ENCODE assay signal across 16 cellular contexts in the genomic region with DNA sequence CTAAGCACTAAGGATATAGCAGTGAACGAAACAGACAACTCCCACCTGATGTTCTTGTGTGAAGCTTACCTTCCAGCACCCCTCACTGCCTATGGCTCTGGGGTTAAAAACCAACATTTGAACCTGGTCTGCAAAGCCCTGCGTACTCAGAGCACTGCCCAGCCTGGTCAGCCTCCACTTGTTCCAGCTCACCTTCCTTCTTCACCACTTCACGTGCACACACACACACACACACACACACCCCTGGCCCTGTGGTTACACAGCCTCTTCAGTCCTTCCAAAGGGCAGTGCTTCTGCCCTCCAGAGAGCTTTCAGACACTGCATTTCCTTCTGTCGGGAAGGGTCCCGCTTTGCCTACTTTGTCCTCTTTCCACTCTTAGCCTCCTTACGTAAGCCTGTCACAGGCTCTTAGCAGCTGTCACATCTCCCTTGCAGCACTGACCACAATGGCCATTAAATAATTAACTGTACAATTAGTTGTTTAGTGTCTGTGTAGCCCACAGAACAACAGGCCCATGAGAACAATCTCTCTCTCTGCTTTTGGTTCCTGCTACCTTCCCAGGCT. TPM values are rescaled to one million over a fixed set of nuclear protein-coding genes. Genes with fewer than 3 reads are reported as not detected.
A peak's percentile ranks its signal among the peaks of the same experiment; 100 is the strongest.
DNase-seq lines count a peak whose midpoint lies in the region; ATAC-seq and TF ChIP-seq lines count a peak whose summit lies in the region.
"Had no signal": no experiment of that assay in that cellular context is flagged by ENCODE, and none has a peak within 500 bp of the region (broad histone marks: within the 10 kb centered on the region; RNA-seq: fewer than 3 reads in every experiment).

No MANE protein-coding gene starts in this region.

- H3K4me3 ChIP-seq in left lung, result no peak overlapping the region
- no peak overlapping the region for H3K4me3 ChIP-seq in vagina
- H3K4me3 ChIP-seq: BLaER1 had no signal

- no peaks in the 10 kb centered on the region for H3K36me3 ChIP-seq in left lung
- no peaks in the 10 kb centered on the region for H3K36me3 ChIP-seq in vagina
- H3K36me3 ChIP-seq: BLaER1 had no signal

- no peaks in the 10 kb centered on the region for H3K9me3 Mint-ChIP-seq in osteocyte (ENCODE audit: unreplicated experiment)
- H3K9me3 Mint-ChIP-seq in activated T-cell treated with anti-CD3 and anti-CD28 coated beads, Interleukin-2, amount 50 U/mL, for 24 hours, result no peaks in the 10 kb centered on the region
- H3K9me3 Mint-ChIP-seq: CD8-positive, alpha-beta memory T cell had no signal

- no peaks in the 10 kb centered on the region for H3K36me3 Mint-ChIP-seq in osteocyte (ENCODE audit: unreplicated experiment)
- no peaks in the 10 kb centered on the region for H3K36me3 Mint-ChIP-seq in activated T-cell treated with anti-CD3 and anti-CD28 coated beads, Interleukin-2, amount 50 U/mL, for 24 hours (ENCODE audit: low read depth)
- H3K36me3 Mint-ChIP-seq: CD8-positive, alpha-beta memory T cell had no signal

- H3K27ac ChIP-seq in left lung (no peak overlapping the region), vagina (peak overlapping the region; percentile 5)
- H3K27ac ChIP-seq: BLaER1 had no signal

- DNase-seq in activated CD8-positive, alpha-beta memory T cell treated with anti-CD3 and anti-CD28 coated beads, Interleukin-2, amount 50 U/mL, for 48 hours, result peak; percentile 20
- DNase-seq in activated CD8-positive, alpha-beta memory T cell treated with anti-CD3 and anti-CD28 coated beads for 24 hours, result no peak
- peak in 1 of 2 donors; percentile 41 for DNase-seq in left lung
- peak; percentile 19 for DNase-seq in osteocyte (ENCODE audit: extremely low spot score, unreplicated experiment)
- DNase-seq in vagina (ENCODE audit: extremely low spot score in 2 of 2), result peak in 1 of 2 donors; percentile 78
- no peak for DNase-seq in globus pallidus (ENCODE audit: low spot score)
- no peak for DNase-seq in activated T-cell treated with anti-CD3 and anti-CD28 coated beads, Interleukin-2, amount 50 U/mL, for 24 hours
- no peak for DNase-seq in activated CD4-positive, alpha-beta T cell treated with anti-CD3 and anti-CD28 coated beads, Interleukin-2, amount 50 U/mL, for 1 hour
- DNase-seq: 8988T; CD8-positive, alpha-beta memory T cell; DMS 273 treated with DMSO at 0.1 percent for 48 hours; HCEC 1CT; NCI-H1436 treated with DMSO at 0.1 percent for 48 hours; NCI-H2107; SHP77 treated with DMSO at 0.1 percent for 48 hours had no signal

- H3K4me3 Mint-ChIP-seq in osteocyte (ENCODE audit: unreplicated experiment), result no peak overlapping the region
- H3K4me3 Mint-ChIP-seq in activated T-cell treated with anti-CD3 and anti-CD28 coated beads, Interleukin-2, amount 50 U/mL, for 24 hours, result no peak overlapping the region
- H3K4me3 Mint-ChIP-seq: CD8-positive, alpha-beta memory T cell had no signal

- TF ChIP-seq CTCF in left lung (IDR thresholded peaks at IDR 0.05), result no peak
- TF ChIP-seq CTCF in osteocyte (IDR thresholded peaks at IDR 0.05), result no peak
- TF ChIP-seq CTCF in vagina (IDR thresholded peaks at IDR 0.05), result no peak

- H3K4me1 ChIP-seq in left lung (no peaks in the 10 kb centered on the region), vagina (peaks cover 25% of the 10 kb centered on the region)

- H3K9me3 ChIP-seq in left lung (no peaks in the 10 kb centered on the region), vagina (no peaks in the 10 kb centered on the region)
- H3K9me3 ChIP-seq: BLaER1 had no signal

- H3K4me1 Mint-ChIP-seq in osteocyte (ENCODE audit: unreplicated experiment), result peaks cover 3% of the 10 kb centered on the region
- H3K4me1 Mint-ChIP-seq in activated T-cell treated with anti-CD3 and anti-CD28 coated beads, Interleukin-2, amount 50 U/mL, for 24 hours (ENCODE audit: low read depth), result peaks cover 11% of the 10 kb centered on the region

- ATAC-seq in left lung, result peak; percentile 33

- no peak overlapping the region for H3K27ac Mint-ChIP-seq in osteocyte (ENCODE audit: unreplicated experiment)
- no peak overlapping the region for H3K27ac Mint-ChIP-seq in activated T-cell treated with anti-CD3 and anti-CD28 coated beads, Interleukin-2, amount 50 U/mL, for 24 hours
- H3K27ac Mint-ChIP-seq: CD8-positive, alpha-beta memory T cell had no signal

- no peak for TF ChIP-seq POLR2A in vagina (IDR thresholded peaks at IDR 0.05)

- no peaks in the 10 kb centered on the region for H3K27me3 ChIP-seq in left lung
- no peaks in the 10 kb centered on the region for H3K27me3 ChIP-seq in vagina
- H3K27me3 ChIP-seq: BLaER1 had no signal

- peaks cover 14% of the 10 kb centered on the region for H3K27me3 Mint-ChIP-seq in osteocyte (ENCODE audit: unreplicated experiment)
- H3K27me3 Mint-ChIP-seq in activated T-cell treated with anti-CD3 and anti-CD28 coated beads, Interleukin-2, amount 50 U/mL, for 24 hours, result peaks cover 3% of the 10 kb centered on the region

- intact Hi-C loops in left lung (cut with DNase I), result loop anchor here in 1 of 2 donors (5.0 kb wide), 1 partner anchor 108 kb away; no protein-coding TSS in a partner anchor
- intact Hi-C loops in vagina (cut with DNase I), result loop anchor here (5.0 kb wide), 1 partner anchor 108 kb away; no protein-coding TSS in a partner anchor

RNA-seq across cellular contexts. Expression of gene TMEM220, which starts 9.6 kb away (rescaled TPM):
- 1 to 10 TPM; 6.9 to 7.6 TPM for total RNA-seq in left lung
- 6.8 and 8.1 TPM in 2 replicates for total RNA-seq in osteocyte
- 10.3 TPM for total RNA-seq in vagina

RNA-seq across cellular contexts. Expression of gene ADPRM, which starts 42.0 kb away (rescaled TPM):
- total RNA-seq in left lung (1 to 10 TPM; 6.2 to 6.5 TPM), osteocyte (12.7 and 13.1 TPM in 2 replicates), vagina (18.7 TPM)

RNA-seq across cellular contexts. Expression of gene SCO1, which starts 42.1 kb away (rescaled TPM):
- total RNA-seq in left lung, result 10 to 100 TPM; 24.5 to 25.1 TPM
- 26.8 and 27.4 TPM in 2 replicates for total RNA-seq in osteocyte
- total RNA-seq in vagina, result 38.8 TPM

Comparison
In these comparisons a context has a peak if more than half of its experiments do, and no peak if none do; other contexts are left out.
1. DNase-seq: peak in activated CD8-positive, alpha-beta memory T cell treated with anti-CD3 and anti-CD28 coated beads, Interleukin-2, amount 50 U/mL, for 48 hours (single experiment) and osteocyte (single experiment); none in activated CD8-positive, alpha-beta memory T cell treated with anti-CD3 and anti-CD28 coated beads for 24 hours (single experiment), globus pallidus (single experiment), activated T-cell treated with anti-CD3 and anti-CD28 coated beads, Interleukin-2, amount 50 U/mL, for 24 hours (single experiment) and activated CD4-positive, alpha-beta T cell treated with anti-CD3 and anti-CD28 coated beads, Interleukin-2, amount 50 U/mL, for 1 hour (single experiment).